ENCODE assay signal across 8 cellular contexts in genomic region chr7:102272075-102272916, GRCh38. TPM values are rescaled to one million over a fixed set of nuclear protein-coding genes. Genes with fewer than 3 reads are reported as not detected.
DNase-seq lines count a peak whose midpoint lies in the region; ATAC-seq and TF ChIP-seq lines count a peak whose summit lies in the region.

No MANE protein-coding gene starts in this region.

- peak overlapping the region; percentile 2 for H3K27ac Mint-ChIP-seq in type B pancreatic cell

- no peaks in the 10 kb centered on the region for H3F3A ChIP-seq in DOHH2 (ENCODE audit: control insufficient read depth, insufficient read depth)

- H2AK5ac ChIP-seq in trophoblast cell (ENCODE audit: low read length) = no peak overlapping the region

- H2AFZ ChIP-seq in trophoblast cell (ENCODE audit: insufficient read depth, low read length, poor library complexity) = no peak overlapping the region

- H3K4me1 Mint-ChIP-seq in type B pancreatic cell (ENCODE audit: unreplicated experiment) = peaks cover 4% of the 10 kb centered on the region

- H3K9me3 ChIP-seq in DOHH2 (ENCODE audit: control insufficient read depth, insufficient read depth, low read length) (no peaks in the 10 kb centered on the region), SJSA1 (replicated peaks) (no peaks in the 10 kb centered on the region), trophoblast cell (ENCODE audit: insufficient read depth, low read depth, low read length) (peaks cover 2% of the 10 kb centered on the region)

- H3K27me3 ChIP-seq in DOHH2 (ENCODE audit: control insufficient read depth, low read length) = no peaks in the 10 kb centered on the region
- H3K27me3 ChIP-seq in SJSA1 (replicated peaks) = no peaks in the 10 kb centered on the region
- no peaks in the 10 kb centered on the region for H3K27me3 ChIP-seq in trophoblast cell (ENCODE audit: insufficient read depth, low read length)

- no peak overlapping the region for H4K12ac ChIP-seq in trophoblast cell (ENCODE audit: low read depth, low read length)

- no peaks in the 10 kb centered on the region for H3K9me3 Mint-ChIP-seq in type B pancreatic cell

- H3K23ac ChIP-seq in trophoblast cell (ENCODE audit: low read length) = no peak overlapping the region

- H4K20me1 ChIP-seq in DOHH2 (ENCODE audit: control insufficient read depth, insufficient read depth, low read depth, low read length) = no peaks in the 10 kb centered on the region

- H2BK12ac ChIP-seq in trophoblast cell (ENCODE audit: low read length) = no peak overlapping the region

- no peak overlapping the region for H4K8ac ChIP-seq in trophoblast cell (ENCODE audit: low read depth, low read length)

- no CpG with 5 or more reads among the region's 21 CpGs for WGBS in trophoblast cell (ENCODE audit: extremely low coverage, insufficient coverage, insufficient read length)

- H3K4me3 ChIP-seq in DOHH2 (ENCODE audit: low read length) (no peak overlapping the region), SJSA1 (no peak overlapping the region), trophoblast cell (ENCODE audit: low read depth, low read length) (no peak overlapping the region)

- H3K4me3 Mint-ChIP-seq in type B pancreatic cell = no peak overlapping the region

- no peak overlapping the region for H4K91ac ChIP-seq in trophoblast cell (ENCODE audit: low read depth, low read length)

- H2BK120ac ChIP-seq in trophoblast cell (ENCODE audit: insufficient read depth, low read length, poor library complexity) = no peak overlapping the region

- no peak overlapping the region for H3K9ac ChIP-seq in trophoblast cell (ENCODE audit: low read length)

- no peaks in the 10 kb centered on the region for H3K36me3 Mint-ChIP-seq in type B pancreatic cell

- peak; percentile 60 for DNase-seq in HT1080 (ENCODE audit: low read depth)
- DNase-seq in SJSA1 (ENCODE audit: low read depth in 1 of 2, low spot score in 2 of 2) = peak; percentile 65 to 85
- peak; percentile 78 for DNase-seq in activated naive CD4-positive, alpha-beta T cell treated with Interleukin-2 at 50 U/mL for 16 hours
- DNase-seq in globus pallidus (ENCODE audit: low spot score) = peak; percentile 65
- peak; percentile 79 to 89 for DNase-seq in trophoblast cell
- peak; percentile 84 for DNase-seq in type B pancreatic cell (ENCODE audit: extremely low spot score, unreplicated experiment)

- ATAC-seq in HG02642 (IDR thresholded peaks at IDR 0.05; ENCODE audit: poor library complexity, unreplicated experiment) = no peak

- peaks cover 10% of the 10 kb centered on the region for H3K4me1 ChIP-seq in DOHH2 (ENCODE audit: control insufficient read depth, low read length)
- H3K4me1 ChIP-seq in SJSA1 (replicated peaks) = peaks cover 17% of the 10 kb centered on the region
- H3K4me1 ChIP-seq in trophoblast cell (ENCODE audit: control insufficient read depth in 1 of 2, insufficient read depth in 2 of 2, low read length in 2 of 2) = peaks cover 9 to 11% of the 10 kb centered on the region in 2 experiments

- H3K27ac ChIP-seq in DOHH2 (ENCODE audit: low read depth, low read length) (no peak overlapping the region), SJSA1 (no peak overlapping the region), trophoblast cell (ENCODE audit: low read depth, low read length) (no peak overlapping the region)

- H3K4me2 ChIP-seq in DOHH2 (ENCODE audit: low read length) (no peak overlapping the region), trophoblast cell (ENCODE audit: low read length) (no peak overlapping the region)

- TF ChIP-seq CTCF in DOHH2 (IDR thresholded peaks at IDR 0.05; ENCODE audit: low read depth, low read length, poor library complexity, severe bottlenecking) (peak; percentile 100), type B pancreatic cell (conservative IDR thresholded peaks at IDR 0.05) (peak; percentile 97)

- H3K79me1 ChIP-seq in trophoblast cell (ENCODE audit: low read length) = peaks cover 2% of the 10 kb centered on the region

- H3K9me2 ChIP-seq in DOHH2 (replicated peaks; ENCODE audit: control insufficient read depth, low read length) = no peaks in the 10 kb centered on the region

- H3K18ac ChIP-seq in trophoblast cell (ENCODE audit: low read length) = no peak overlapping the region

- H3K14ac ChIP-seq in trophoblast cell (ENCODE audit: low read length) = no peak overlapping the region

- no peaks in the 10 kb centered on the region for H3K79me2 ChIP-seq in DOHH2 (ENCODE audit: control insufficient read depth, low read length)
- no peaks in the 10 kb centered on the region for H3K79me2 ChIP-seq in trophoblast cell (ENCODE audit: control insufficient read depth, insufficient read depth, low read length, poor library complexity)

- H2BK5ac ChIP-seq in trophoblast cell (ENCODE audit: low read depth, low read length, poor library complexity) = no peak overlapping the region

- H3K36me3 ChIP-seq in DOHH2 (ENCODE audit: control insufficient read depth, low read length) = no peaks in the 10 kb centered on the region
- H3K36me3 ChIP-seq in SJSA1 = no peaks in the 10 kb centered on the region
- no peaks in the 10 kb centered on the region for H3K36me3 ChIP-seq in trophoblast cell (ENCODE audit: control insufficient read depth in 1 of 2, insufficient read depth in 2 of 2, low read length in 2 of 2)

- H3K4ac ChIP-seq in trophoblast cell (ENCODE audit: low read depth, low read length) = no peak overlapping the region

- H3K27me3 Mint-ChIP-seq in type B pancreatic cell = peaks cover 3% of the 10 kb centered on the region

RNA-seq across cellular contexts. Expression of gene SH2B2, which starts 14.4 kb away (rescaled TPM):
- total RNA-seq in HT1080 (2014; rRNA removed; shearing (Covaris generic)) = 0.90 and 1.2 TPM in 2 replicates
- polyA plus RNA-seq in HT1080 (2015; cell fraction: cytosol; rRNA removed) = 2.2 and 2.6 TPM in 2 replicates
- 0.73 and 2.3 TPM in 2 replicates for polyA plus RNA-seq in HT1080 (2015; cell fraction: nucleus; rRNA removed)
- 62.6 and 83.1 TPM in 2 replicates for total RNA-seq in SJSA1 (2014; rRNA removed; shearing (Covaris generic))
- polyA plus RNA-seq in trophoblast cell (2013) = 64.0 and 68.7 TPM in 2 replicates
- 9.5 and 15.5 TPM in 2 replicates for total RNA-seq in type B pancreatic cell (ENCODE audit: low replicate concordance)
